Comparison of ENCODE assay signal across 8 cellular contexts in genomic region chr1:72540674-72541073, GRCh38.
"Had no signal": no experiment of that assay in that cellular context is flagged by ENCODE, and none has a peak within 500 bp of the region (broad histone marks: within the 10 kb centered on the region; RNA-seq: fewer than 3 reads in every experiment).

No MANE protein-coding gene starts in this region.

- H3K4me3 ChIP-seq: GM23338, K562 had no signal

- H2AFZ ChIP-seq: GM23338 had no signal

- ATAC-seq: GM23338, K562 had no signal

- FAIRE-seq: H1, H54, K562 had no signal

- H3K27ac ChIP-seq: HL-60 had no signal

- DNase-seq: H9, HCEC 1CT, IMR-90 had no signal

- H3K4me2 ChIP-seq: GM23338 had no signal
